ENCODE assay signal across 4 cellular contexts in the genomic region with DNA sequence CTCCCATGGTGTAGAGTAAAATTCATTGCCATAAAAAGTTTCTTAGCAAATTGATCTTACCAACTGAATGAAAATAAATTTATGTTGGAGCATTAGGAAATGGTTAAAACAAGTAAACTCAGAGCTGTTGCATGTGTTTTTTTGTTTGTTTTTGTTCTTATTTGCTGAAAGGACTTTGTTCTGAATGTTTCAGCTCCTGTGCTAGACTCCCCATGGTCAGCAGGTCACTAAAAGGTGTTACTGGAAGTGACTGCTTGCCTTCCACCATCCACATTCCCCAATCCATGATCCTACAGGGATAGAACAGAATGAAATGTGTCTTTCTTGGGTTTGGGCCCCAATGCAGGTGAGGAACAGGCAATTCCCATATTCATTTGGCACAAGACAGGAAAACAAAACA.
"Had no signal": no experiment of that assay in that cellular context is flagged by ENCODE, and none has a peak within 500 bp of the region (broad histone marks: within the 10 kb centered on the region; RNA-seq: fewer than 3 reads in every experiment).

No MANE protein-coding gene starts in this region.

- H3K4me3 ChIP-seq: GM23248 had no signal

- H3K4me1 Mint-ChIP-seq: IgD-negative memory B cell had no signal

- H3K27ac Mint-ChIP-seq: H9, IgD-negative memory B cell had no signal

- H3K4me3 Mint-ChIP-seq: H9, IgD-negative memory B cell had no signal

- H2AFZ ChIP-seq: GM23248 had no signal

- DNase-seq: GM23248, H9, HCEC 1CT had no signal

- H3K27ac ChIP-seq: GM23248 had no signal
